In the genomic region with DNA sequence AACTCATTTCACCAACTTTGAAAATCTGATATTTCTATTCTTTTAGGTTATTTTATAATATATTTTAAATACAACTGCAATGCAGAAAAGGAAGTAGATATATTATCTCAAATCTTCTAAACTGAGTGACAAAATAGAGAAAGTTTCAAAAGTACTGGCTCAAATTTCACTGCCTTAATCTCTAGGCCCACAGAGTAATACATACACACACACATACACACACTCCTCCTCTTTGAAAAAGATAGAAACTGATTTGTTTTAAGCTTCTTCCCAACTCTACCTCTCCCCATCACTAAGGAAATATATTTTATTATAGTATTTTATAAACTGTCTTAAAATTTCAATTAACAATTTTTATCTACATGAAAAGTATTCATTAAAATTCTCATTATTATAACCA, we compare ENCODE assay signal across 14 cellular contexts. TPM values are rescaled to one million over a fixed set of nuclear protein-coding genes. Genes with fewer than 3 reads are reported as not detected.
DNase-seq lines count a peak whose midpoint lies in the region; ATAC-seq and TF ChIP-seq lines count a peak whose summit lies in the region.
"Had no signal": no experiment of that assay in that cellular context is flagged by ENCODE, and none has a peak within 500 bp of the region (broad histone marks: within the 10 kb centered on the region; RNA-seq: fewer than 3 reads in every experiment).

No MANE protein-coding gene starts in this region.

- no peaks in the 10 kb centered on the region for H3K9me3 Mint-ChIP-seq in stimulated activated naive CD8-positive, alpha-beta T cell treated with anti-CD3 and anti-CD28 coated beads, Interleukin-15, Interleukin-2, amounts not matched to agents 100 ng/mL and 50 ng/mL, for 24 hours
- no peaks in the 10 kb centered on the region for H3K9me3 Mint-ChIP-seq in stimulated activated naive CD8-positive, alpha-beta T cell treated with anti-CD3 and anti-CD28 coated beads, Interleukin-15, amount 100 ng/mL, for 72 hours
- no peaks in the 10 kb centered on the region for H3K9me3 Mint-ChIP-seq in activated T-helper 1 cell treated with anti-CD3 and anti-CD28 coated beads, Interleukin-12 subunit alpha, Interleukin-12 subunit beta, Interleukin-2, Interleukin-4 antibody, amounts not matched to agents 30 ng/mL and 10 ng/mL and 1 ng/mL, durations not matched to agents 14 hours and 24 hours and 36 hours
- H3K9me3 Mint-ChIP-seq: activated naive CD4-positive, alpha-beta T cell treated with anti-CD3 and anti-CD28 coated beads, Interleukin-2, amount 50 U/mL, for 24 hours had no signal

- H2BK15ac ChIP-seq in mesendoderm (replicated peaks; ENCODE audit: low read depth) = no peak overlapping the region

- peaks cover 49% of the 10 kb centered on the region for H3K4me1 Mint-ChIP-seq in stimulated activated naive CD8-positive, alpha-beta T cell treated with anti-CD3 and anti-CD28 coated beads, Interleukin-15, Interleukin-2, amounts not matched to agents 100 ng/mL and 50 ng/mL, for 24 hours (ENCODE audit: low read depth)
- H3K4me1 Mint-ChIP-seq in stimulated activated naive CD8-positive, alpha-beta T cell treated with anti-CD3 and anti-CD28 coated beads, Interleukin-15, amount 100 ng/mL, for 72 hours = peaks cover 65% of the 10 kb centered on the region
- peaks cover 55% of the 10 kb centered on the region for H3K4me1 Mint-ChIP-seq in activated T-helper 1 cell treated with anti-CD3 and anti-CD28 coated beads, Interleukin-12 subunit alpha, Interleukin-12 subunit beta, Interleukin-2, Interleukin-4 antibody, amounts not matched to agents 30 ng/mL and 10 ng/mL and 1 ng/mL, durations not matched to agents 14 hours and 24 hours and 36 hours (ENCODE audit: low read depth)

- H3K27ac ChIP-seq in left lung (peak overlapping the region; percentile 77 to 88), mesendoderm (ENCODE audit: low read depth, low read length) (no peak overlapping the region)
- H3K27ac ChIP-seq: BLaER1 had no signal

- no peak overlapping the region for H3K4me3 Mint-ChIP-seq in stimulated activated naive CD8-positive, alpha-beta T cell treated with anti-CD3 and anti-CD28 coated beads, Interleukin-15, Interleukin-2, amounts not matched to agents 100 ng/mL and 50 ng/mL, for 24 hours
- peak overlapping the region in 1 of 2 donors; percentile 77 for H3K4me3 Mint-ChIP-seq in stimulated activated naive CD8-positive, alpha-beta T cell treated with anti-CD3 and anti-CD28 coated beads, Interleukin-15, amount 100 ng/mL, for 72 hours
- no peak overlapping the region for H3K4me3 Mint-ChIP-seq in activated T-helper 1 cell treated with anti-CD3 and anti-CD28 coated beads, Interleukin-12 subunit alpha, Interleukin-12 subunit beta, Interleukin-2, Interleukin-4 antibody, amounts not matched to agents 30 ng/mL and 10 ng/mL and 1 ng/mL, durations not matched to agents 14 hours and 24 hours and 36 hours

- DNase-seq in stimulated activated naive CD8-positive, alpha-beta T cell treated with anti-CD3 and anti-CD28 coated beads, Interleukin-15, amount 100 ng/mL, for 72 hours = no peak
- no peak for DNase-seq in activated T-helper 1 cell treated with anti-CD3 and anti-CD28 coated beads, Interleukin-12 subunit alpha, Interleukin-12 subunit beta, Interleukin-2, Interleukin-4 antibody, amounts not matched to agents 30 ng/mL and 10 ng/mL and 1 ng/mL, durations not matched to agents 14 hours and 24 hours and 36 hours (ENCODE audit: low spot score)
- DNase-seq in left lung (no peak), HEK293T (ENCODE audit: extremely low spot score) (no peak), mesendoderm (no peak), HK-2 (ENCODE audit: unreplicated experiment) (no peak)
- DNase-seq: activated CD4-positive, alpha-beta T cell treated with anti-CD3 and anti-CD28 coated beads for 4 hours; mucosa of descending colon; NCI-H1417; right cardiac atrium had no signal

- no peak overlapping the region for H3K9ac ChIP-seq in mesendoderm (ENCODE audit: low read length)
- H3K9ac ChIP-seq: BLaER1 had no signal

- H3K4ac ChIP-seq in mesendoderm (ENCODE audit: low read depth, low read length) = no peak overlapping the region

- no peaks in the 10 kb centered on the region for H3K27me3 Mint-ChIP-seq in stimulated activated naive CD8-positive, alpha-beta T cell treated with anti-CD3 and anti-CD28 coated beads, Interleukin-15, Interleukin-2, amounts not matched to agents 100 ng/mL and 50 ng/mL, for 24 hours
- H3K27me3 Mint-ChIP-seq in stimulated activated naive CD8-positive, alpha-beta T cell treated with anti-CD3 and anti-CD28 coated beads, Interleukin-15, amount 100 ng/mL, for 72 hours = no peaks in the 10 kb centered on the region
- H3K27me3 Mint-ChIP-seq in activated T-helper 1 cell treated with anti-CD3 and anti-CD28 coated beads, Interleukin-12 subunit alpha, Interleukin-12 subunit beta, Interleukin-2, Interleukin-4 antibody, amounts not matched to agents 30 ng/mL and 10 ng/mL and 1 ng/mL, durations not matched to agents 14 hours and 24 hours and 36 hours (ENCODE audit: insufficient read depth) = no peaks in the 10 kb centered on the region
- H3K27me3 Mint-ChIP-seq: activated naive CD4-positive, alpha-beta T cell treated with anti-CD3 and anti-CD28 coated beads, Interleukin-2, amount 50 U/mL, for 24 hours had no signal

- no peaks in the 10 kb centered on the region for H3K79me1 ChIP-seq in mesendoderm (ENCODE audit: low read length)

- H2BK120ac ChIP-seq in mesendoderm (ENCODE audit: low read depth, low read length) = no peak overlapping the region

- H2BK5ac ChIP-seq in mesendoderm (ENCODE audit: low read length) = no peak overlapping the region

- no peaks in the 10 kb centered on the region for H3K36me3 Mint-ChIP-seq in stimulated activated naive CD8-positive, alpha-beta T cell treated with anti-CD3 and anti-CD28 coated beads, Interleukin-15, Interleukin-2, amounts not matched to agents 100 ng/mL and 50 ng/mL, for 24 hours (ENCODE audit: low read depth)
- no peaks in the 10 kb centered on the region for H3K36me3 Mint-ChIP-seq in activated T-helper 1 cell treated with anti-CD3 and anti-CD28 coated beads, Interleukin-12 subunit alpha, Interleukin-12 subunit beta, Interleukin-2, Interleukin-4 antibody, amounts not matched to agents 30 ng/mL and 10 ng/mL and 1 ng/mL, durations not matched to agents 14 hours and 24 hours and 36 hours (ENCODE audit: low read depth)
- H3K36me3 Mint-ChIP-seq: activated naive CD4-positive, alpha-beta T cell treated with anti-CD3 and anti-CD28 coated beads, Interleukin-2, amount 50 U/mL, for 24 hours had no signal

- peak overlapping the region; percentile 45 for H3K27ac Mint-ChIP-seq in stimulated activated naive CD8-positive, alpha-beta T cell treated with anti-CD3 and anti-CD28 coated beads, Interleukin-15, Interleukin-2, amounts not matched to agents 100 ng/mL and 50 ng/mL, for 24 hours
- no peak overlapping the region for H3K27ac Mint-ChIP-seq in stimulated activated naive CD8-positive, alpha-beta T cell treated with anti-CD3 and anti-CD28 coated beads, Interleukin-15, amount 100 ng/mL, for 72 hours
- peak overlapping the region; percentile 53 for H3K27ac Mint-ChIP-seq in activated T-helper 1 cell treated with anti-CD3 and anti-CD28 coated beads, Interleukin-12 subunit alpha, Interleukin-12 subunit beta, Interleukin-2, Interleukin-4 antibody, amounts not matched to agents 30 ng/mL and 10 ng/mL and 1 ng/mL, durations not matched to agents 14 hours and 24 hours and 36 hours

- no peak overlapping the region for H3K18ac ChIP-seq in mesendoderm (ENCODE audit: low read length)

- H4K8ac ChIP-seq in mesendoderm (ENCODE audit: low read depth, low read length) = no peak overlapping the region

- no peak for ATAC-seq in stimulated activated naive CD8-positive, alpha-beta T cell treated with anti-CD3 and anti-CD28 coated beads, Interleukin-15, amount 100 ng/mL, for 72 hours
- ATAC-seq in left lung = no peak
- no peak for ATAC-seq in HG03457 (IDR thresholded peaks at IDR 0.05; ENCODE audit: unreplicated experiment)
- ATAC-seq: mucosa of descending colon had no signal

- H3K36me3 ChIP-seq in left lung (no peaks in the 10 kb centered on the region), mesendoderm (ENCODE audit: control insufficient read depth, insufficient read depth, low read length) (no peaks in the 10 kb centered on the region)
- H3K36me3 ChIP-seq: BLaER1 had no signal

- CTCF ChIA-PET in HEK293T (lab: Yijun Ruan, JAX) = interaction anchor here (0.6 to 1.6 kb wide), 2 partner anchors 13 to 36 kb away, joined by 3 to 5 read pairs; partner anchors contain the start of gene ARHGAP18

- no peak overlapping the region for H3K4me2 ChIP-seq in mesendoderm (ENCODE audit: low read length)
- H3K4me2 ChIP-seq: BLaER1 had no signal

- H3K27me3 ChIP-seq in left lung (no peaks in the 10 kb centered on the region), mesendoderm (ENCODE audit: insufficient read depth, low read length, poor library complexity) (no peaks in the 10 kb centered on the region)
- H3K27me3 ChIP-seq: BLaER1 had no signal

- H3K79me2 ChIP-seq in mesendoderm (ENCODE audit: control insufficient read depth, insufficient read depth, low read length) = no peaks in the 10 kb centered on the region

- no peak overlapping the region for H3K23ac ChIP-seq in mesendoderm (ENCODE audit: low read length)

- H3K4me3 ChIP-seq in left lung (no peak overlapping the region), mesendoderm (ENCODE audit: low read length) (no peak overlapping the region)
- H3K4me3 ChIP-seq: BLaER1, mucosa of descending colon had no signal

- POLR2A ChIA-PET in HEK293T (lab: Yijun Ruan, JAX) = no interaction called here

- H3K4me1 ChIP-seq in left lung (peaks cover 42 to 58% of the 10 kb centered on the region in 2 donors), mesendoderm (ENCODE audit: control insufficient read depth, low read depth, low read length) (no peaks in the 10 kb centered on the region)
- H3K4me1 ChIP-seq: BLaER1 had no signal

- no peak overlapping the region for H4K5ac ChIP-seq in mesendoderm (ENCODE audit: low read length)

- intact Hi-C loops in activated T-helper 1 cell treated with anti-CD3 and anti-CD28 coated beads, Interleukin-12 subunit alpha, Interleukin-12 subunit beta, Interleukin-2, Interleukin-4 antibody, amounts not matched to agents 30 ng/mL and 10 ng/mL and 1 ng/mL, durations not matched to agents 14 hours and 24 hours and 36 hours (cut with micrococcal nuclease) = loop anchor here (2.0 to 10.0 kb wide), 5 partner anchors 53 to 1791 kb away; no protein-coding TSS in a partner anchor
- intact Hi-C loops in left lung (cut with DNase I) = no loop called here

- no peaks in the 10 kb centered on the region for H3K9me3 ChIP-seq in left lung
- H3K9me3 ChIP-seq: BLaER1, mucosa of descending colon had no signal

- H2AK5ac ChIP-seq in mesendoderm (ENCODE audit: low read length) = no peak overlapping the region

- no peak overlapping the region for H3K56ac ChIP-seq in mesendoderm (ENCODE audit: low read length)

- no peak for TF ChIP-seq CTCF in left lung (IDR thresholded peaks at IDR 0.05)

TF ChIP-seq in HEK293T, 16 proteins besides CTCF, POLR2A, EP300 and RAD21 (continues in another document):
- TF ChIP-seq FOXM1 (IDR thresholded peaks at IDR 0.05; ENCODE audit: borderline replicate concordance) = no peak
- TF ChIP-seq TARDBP (IDR thresholded peaks at IDR 0.05) = no peak
- no peak for TF ChIP-seq ELF4 (IDR thresholded peaks at IDR 0.05)

RNA-seq across cellular contexts. Expression of gene ARHGAP18, which starts 36.2 kb away (rescaled TPM):
- total RNA-seq in activated T-helper 1 cell treated with anti-CD3 and anti-CD28 coated beads, Interleukin-12 subunit alpha, Interleukin-12 subunit beta, Interleukin-2, Interleukin-4 antibody, amounts not matched to agents 30 ng/mL and 10 ng/mL and 1 ng/mL, durations not matched to agents 14 hours and 24 hours and 36 hours = 3.8 and 5.0 TPM in 2 replicates
- total RNA-seq in left lung = 10 to 100 TPM; 46.0 to 46.1 TPM
- polyA plus RNA-seq in mesendoderm (2013, experiment 1 of 2) = 5.2 TPM
- 4.9 TPM for polyA plus RNA-seq in mesendoderm (2013, experiment 2 of 2)

Comparison
In these comparisons a context has a peak if more than half of its experiments do, and no peak if none do; other contexts are left out.
1. H3K27ac Mint-ChIP-seq: peak in stimulated activated naive CD8-positive, alpha-beta T cell treated with anti-CD3 and anti-CD28 coated beads, Interleukin-15, Interleukin-2, amounts not matched to agents 100 ng/mL and 50 ng/mL, for 24 hours (single experiment) and activated T-helper 1 cell treated with anti-CD3 and anti-CD28 coated beads, Interleukin-12 subunit alpha, Interleukin-12 subunit beta, Interleukin-2, Interleukin-4 antibody, amounts not matched to agents 30 ng/mL and 10 ng/mL and 1 ng/mL, durations not matched to agents 14 hours and 24 hours and 36 hours (single experiment); none in stimulated activated naive CD8-positive, alpha-beta T cell treated with anti-CD3 and anti-CD28 coated beads, Interleukin-15, amount 100 ng/mL, for 72 hours (0 of 2).